Comparison of ENCODE assay signal across 17 cellular contexts in the genomic region with DNA sequence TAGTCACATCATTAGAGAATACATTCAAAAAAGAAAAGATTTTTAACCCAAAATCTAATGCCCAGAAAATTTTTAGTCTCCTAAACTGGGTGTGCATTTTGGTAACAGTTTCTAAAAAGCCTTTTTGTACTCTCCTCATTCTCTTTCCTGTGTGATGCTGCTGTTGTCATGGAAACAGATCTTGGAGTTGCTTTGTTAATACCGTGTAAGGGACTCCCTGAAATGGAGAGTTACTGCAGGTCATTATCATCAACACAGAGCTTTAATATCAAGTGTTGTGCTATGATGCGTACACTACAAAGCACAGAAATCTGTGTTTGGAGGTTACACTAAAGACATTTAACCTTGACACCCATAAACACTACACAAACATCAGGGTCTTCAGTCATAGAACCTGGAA.
A peak's percentile ranks its signal among the peaks of the same experiment; 100 is the strongest.
DNase-seq lines count a peak whose midpoint lies in the region; ATAC-seq and TF ChIP-seq lines count a peak whose summit lies in the region.
"Had no signal": no experiment of that assay in that cellular context is flagged by ENCODE, and none has a peak within 500 bp of the region (broad histone marks: within the 10 kb centered on the region; RNA-seq: fewer than 3 reads in every experiment).

No MANE protein-coding gene starts in this region.

- DNase-seq in CD4-positive, alpha-beta T cell: no peak
- DNase-seq in GM23248 (peak; percentile 27), midbrain (lab: John Stamatoyannopoulos, UW) (peak; percentile 58), AG08396 (ENCODE audit: low spot score) (no peak), HAP-1 (ENCODE audit: low spot score in 2 of 2) (no peak)
- DNase-seq in activated T-helper 1 cell treated with anti-CD3 and anti-CD28 coated beads, Interleukin-12 subunit alpha, Interleukin-12 subunit beta, Interleukin-2, Interleukin-4 antibody, amounts not matched to agents 30 ng/mL and 10 ng/mL and 1 ng/mL, durations not matched to agents 14 hours and 24 hours and 36 hours (ENCODE audit: low spot score): no peak
- no peak for DNase-seq in activated CD4-positive, CD25-positive, alpha-beta regulatory T cell (lab: John Stamatoyannopoulos, UW)
- DNase-seq: amniotic stem cell, C1 segment of cervical spinal cord, H9, IMR-90, mucosa of descending colon, NCI-H1092, NCI-H510A, pancreas, stomach had no signal

- no peak overlapping the region for H3K4me3 Mint-ChIP-seq in CD4-positive, alpha-beta T cell
- peak overlapping the region; percentile 47 for H3K4me3 Mint-ChIP-seq in activated T-helper 1 cell treated with anti-CD3 and anti-CD28 coated beads, Interleukin-12 subunit alpha, Interleukin-12 subunit beta, Interleukin-2, Interleukin-4 antibody, amounts not matched to agents 30 ng/mL and 10 ng/mL and 1 ng/mL, durations not matched to agents 14 hours and 24 hours and 36 hours
- H3K4me3 Mint-ChIP-seq: H9 had no signal

- H3F3A ChIP-seq in GM23248 (ENCODE audit: insufficient read depth): peaks cover 23% of the 10 kb centered on the region; the same call in 1 of the 2 replicates

- ATAC-seq in CD4-positive, alpha-beta T cell (ENCODE audit: poor library complexity): peak; percentile 65
- ATAC-seq: activated CD4-positive, CD25-positive, alpha-beta regulatory T cell treated with anti-CD3 and anti-CD28 coated beads, Interleukin-2, amount 50 U/mL, for 24 hours; mucosa of descending colon had no signal

- H3K36me3 ChIP-seq in GM23248 (ENCODE audit: low read depth) (no peaks in the 10 kb centered on the region), HAP-1 (replicated peaks) (no peaks in the 10 kb centered on the region)
- H3K36me3 ChIP-seq: pancreas, stomach had no signal

- H3K4me3 ChIP-seq in GM23248 (no peak overlapping the region), HAP-1 (no peak overlapping the region)
- H3K4me3 ChIP-seq: mucosa of descending colon, pancreas, stomach had no signal

- in situ Hi-C loops in GM23248 (cut with MboI): no loop called here
- in situ Hi-C loops in HAP-1 (cut with MboI; ENCODE audit: low sequenced_read_pairs): no loop called here

- no peak overlapping the region for H3K4me2 ChIP-seq in GM23248 (ENCODE audit: unreplicated experiment)

- H3K27ac Mint-ChIP-seq in CD4-positive, alpha-beta T cell: peak overlapping the region; percentile 26
- peak overlapping the region; percentile 98 for H3K27ac Mint-ChIP-seq in activated T-helper 1 cell treated with anti-CD3 and anti-CD28 coated beads, Interleukin-12 subunit alpha, Interleukin-12 subunit beta, Interleukin-2, Interleukin-4 antibody, amounts not matched to agents 30 ng/mL and 10 ng/mL and 1 ng/mL, durations not matched to agents 14 hours and 24 hours and 36 hours
- H3K27ac Mint-ChIP-seq: H9 had no signal

- no peak overlapping the region for H2AFZ ChIP-seq in GM23248

- 78 to 82% methylated on average over 2 of the region's 2 CpGs for WGBS in GM23248 (ENCODE audit: low coverage in 1 of 2, low lambda C conversion rate in 2 of 2, missing lambda C conversion rate in 2 of 2), 2 experiments

- no peak overlapping the region for H3K9ac ChIP-seq in GM23248

- H3K4me1 ChIP-seq in GM23248 (ENCODE audit: insufficient read depth) (peaks cover 28% of the 10 kb centered on the region), HAP-1 (no peaks in the 10 kb centered on the region)
- H3K4me1 ChIP-seq: pancreas had no signal

- H3K27me3 ChIP-seq in CD4-positive, alpha-beta T cell (ENCODE audit: control insufficient read depth, insufficient read depth, low read length): no peaks in the 10 kb centered on the region
- H3K27me3 ChIP-seq in GM23248 (replicated peaks; ENCODE audit: insufficient read depth): no peaks in the 10 kb centered on the region
- H3K27me3 ChIP-seq in HAP-1 (ENCODE audit: low read depth): no peaks in the 10 kb centered on the region
- H3K27me3 ChIP-seq: pancreas, stomach had no signal

- peaks cover 90% of the 10 kb centered on the region for H3K79me2 ChIP-seq in GM23248 (ENCODE audit: insufficient read depth)

- CTCF ChIA-PET in CD4-positive, alpha-beta T cell (lab: Charles Lee): no interaction called here

- no peaks in the 10 kb centered on the region for H3K9me3 ChIP-seq in CD4-positive, alpha-beta T cell (ENCODE audit: control insufficient read depth, low read length)
- H3K9me3 ChIP-seq in GM23248 (ENCODE audit: low read depth) (no peaks in the 10 kb centered on the region), HAP-1 (no peaks in the 10 kb centered on the region)
- H3K9me3 ChIP-seq: mucosa of descending colon, pancreas, stomach had no signal

- no peaks in the 10 kb centered on the region for H4K20me1 ChIP-seq in GM23248 (ENCODE audit: insufficient read depth)

- H3K27me3 Mint-ChIP-seq in CD4-positive, alpha-beta T cell: no peaks in the 10 kb centered on the region
- H3K27me3 Mint-ChIP-seq in activated T-helper 1 cell treated with anti-CD3 and anti-CD28 coated beads, Interleukin-12 subunit alpha, Interleukin-12 subunit beta, Interleukin-2, Interleukin-4 antibody, amounts not matched to agents 30 ng/mL and 10 ng/mL and 1 ng/mL, durations not matched to agents 14 hours and 24 hours and 36 hours (ENCODE audit: insufficient read depth): no peaks in the 10 kb centered on the region

- H3K27ac ChIP-seq in CD4-positive, alpha-beta T cell (ENCODE audit: low read depth, low read length): no peak overlapping the region
- no peak overlapping the region for H3K27ac ChIP-seq in GM23248
- H3K27ac ChIP-seq: pancreas, stomach had no signal

- H3K4me1 Mint-ChIP-seq in CD4-positive, alpha-beta T cell (ENCODE audit: low read depth): peaks cover 60% of the 10 kb centered on the region
- peaks cover 82% of the 10 kb centered on the region for H3K4me1 Mint-ChIP-seq in activated T-helper 1 cell treated with anti-CD3 and anti-CD28 coated beads, Interleukin-12 subunit alpha, Interleukin-12 subunit beta, Interleukin-2, Interleukin-4 antibody, amounts not matched to agents 30 ng/mL and 10 ng/mL and 1 ng/mL, durations not matched to agents 14 hours and 24 hours and 36 hours (ENCODE audit: low read depth)

- POLR2A ChIA-PET in CD4-positive, alpha-beta T cell (lab: Charles Lee): no interaction called here

- H3K9me3 Mint-ChIP-seq in CD4-positive, alpha-beta T cell: no peaks in the 10 kb centered on the region
- no peaks in the 10 kb centered on the region for H3K9me3 Mint-ChIP-seq in activated T-helper 1 cell treated with anti-CD3 and anti-CD28 coated beads, Interleukin-12 subunit alpha, Interleukin-12 subunit beta, Interleukin-2, Interleukin-4 antibody, amounts not matched to agents 30 ng/mL and 10 ng/mL and 1 ng/mL, durations not matched to agents 14 hours and 24 hours and 36 hours

- intact Hi-C loops in CD4-positive, alpha-beta T cell (cut with DNase I, micrococcal nuclease): no loop called here
- intact Hi-C loops in activated T-helper 1 cell treated with anti-CD3 and anti-CD28 coated beads, Interleukin-12 subunit alpha, Interleukin-12 subunit beta, Interleukin-2, Interleukin-4 antibody, amounts not matched to agents 30 ng/mL and 10 ng/mL and 1 ng/mL, durations not matched to agents 14 hours and 24 hours and 36 hours (cut with micrococcal nuclease): loop anchor here (1.0 to 2.0 kb wide), 4 partner anchors 9 to 154 kb away; no protein-coding TSS in a partner anchor

- no peaks in the 10 kb centered on the region for H3K9me2 ChIP-seq in GM23248 (ENCODE audit: insufficient read depth)

- TF ChIP-seq CTCF in CD4-positive, alpha-beta T cell (IDR thresholded peaks at IDR 0.05): no peak

- peaks cover 61% of the 10 kb centered on the region for H3K36me3 Mint-ChIP-seq in CD4-positive, alpha-beta T cell (ENCODE audit: low read depth)
- peaks cover 34% of the 10 kb centered on the region for H3K36me3 Mint-ChIP-seq in activated T-helper 1 cell treated with anti-CD3 and anti-CD28 coated beads, Interleukin-12 subunit alpha, Interleukin-12 subunit beta, Interleukin-2, Interleukin-4 antibody, amounts not matched to agents 30 ng/mL and 10 ng/mL and 1 ng/mL, durations not matched to agents 14 hours and 24 hours and 36 hours (ENCODE audit: low read depth)

Comparison
In these comparisons a context has a peak if more than half of its experiments do, and no peak if none do; other contexts are left out.
1. DNase-seq: peak in GM23248 (single experiment) and midbrain (single experiment); none in CD4-positive, alpha-beta T cell (0 of 10), activated T-helper 1 cell treated with anti-CD3 and anti-CD28 coated beads, Interleukin-12 subunit alpha, Interleukin-12 subunit beta, Interleukin-2, Interleukin-4 antibody, amounts not matched to agents 30 ng/mL and 10 ng/mL and 1 ng/mL, durations not matched to agents 14 hours and 24 hours and 36 hours (single experiment), activated CD4-positive, CD25-positive, alpha-beta regulatory T cell (0 of 4), AG08396 (single experiment) and HAP-1 (0 of 2).